ENCODE assay signal across 17 cellular contexts in genomic region chr19:6249296-6249695, GRCh38. TPM values are rescaled to one million over a fixed set of nuclear protein-coding genes. Genes with fewer than 3 reads are reported as not detected.
DNase-seq lines count a peak whose midpoint lies in the region; ATAC-seq lines count a peak whose summit lies in the region.
"Had no signal": no experiment of that assay in that cellular context is flagged by ENCODE, and none has a peak within 500 bp of the region (broad histone marks: within the 10 kb centered on the region; RNA-seq: fewer than 3 reads in every experiment).

No MANE protein-coding gene starts in this region.

- no peaks in the 10 kb centered on the region for H3K79me1 ChIP-seq in trophoblast cell (ENCODE audit: low read length)

- H2AK5ac ChIP-seq in trophoblast cell (ENCODE audit: low read length) = no peak overlapping the region

- H3K79me2 ChIP-seq in trophoblast cell (ENCODE audit: control insufficient read depth, insufficient read depth, low read length, poor library complexity) = peaks cover 8% of the 10 kb centered on the region

- DNase-seq in SJSA1 (ENCODE audit: low read depth in 1 of 2, low spot score in 2 of 2) (peak in 1 of 2 experiments; percentile 25), head of caudate nucleus (peak in 29 of 42 donors; percentile 39 to 80 (median 61)), trophoblast cell (no peak), NCI-H2107 (lab: John Stamatoyannopoulos, UW) (no peak), NCI-H510A (lab: John Stamatoyannopoulos, UW) (no peak)
- DNase-seq: activated CD4-positive, alpha-beta T cell treated with anti-CD3 and anti-CD28 coated beads for 36 hours; activated naive CD8-positive, alpha-beta T cell treated with anti-CD3 and anti-CD28 coated beads, Interleukin-2, amount 10 ng/mL, durations not matched to agents 7 days and 5 days; colonic mucosa; esophagus squamous epithelium; mammary epithelial cell; NCI-H526 treated with DMSO at 0.1 percent for 48 hours; small intestine had no signal

- H4K8ac ChIP-seq in trophoblast cell (ENCODE audit: low read depth, low read length) = no peak overlapping the region

- H3K18ac ChIP-seq in trophoblast cell (ENCODE audit: low read length) = peak overlapping the region; percentile 64

- H3K4ac ChIP-seq in trophoblast cell (ENCODE audit: low read depth, low read length) = peak overlapping the region; percentile 15

- no peak overlapping the region for H2AFZ ChIP-seq in trophoblast cell (ENCODE audit: insufficient read depth, low read length, poor library complexity)

- H3K23ac ChIP-seq in trophoblast cell (ENCODE audit: low read length) = no peak overlapping the region

- intact Hi-C loops in head of caudate nucleus (cut with DNase I) = no loop called here

- no CpG with 5 or more reads among the region's 9 CpGs for WGBS in trophoblast cell (ENCODE audit: extremely low coverage, insufficient coverage, insufficient read length)

- no peak overlapping the region for H3K14ac ChIP-seq in trophoblast cell (ENCODE audit: low read length)

- peak overlapping the region; percentile 23 to 64 (median 54); a peak in 18 of 22 replicates for H3K9ac ChIP-seq in BLaER1 treated with 17β-estradiol and CSF1 and Interleukin-3, amounts not matched to agents 10 nM and 100 nM
- H3K9ac ChIP-seq in trophoblast cell (ENCODE audit: low read length) = no peak overlapping the region

- H3K4me2 ChIP-seq in BLaER1 treated with 17β-estradiol and CSF1 and Interleukin-3, amounts not matched to agents 10 nM and 100 nM = peak overlapping the region; percentile 79 to 96 (median 89)
- no peak overlapping the region for H3K4me2 ChIP-seq in trophoblast cell (ENCODE audit: low read length)

- peaks cover 56 to 98% (median 88%) of the 10 kb centered on the region in 10 experiments for H3K4me1 ChIP-seq in BLaER1 treated with 17β-estradiol and CSF1 and Interleukin-3, amounts not matched to agents 10 nM and 100 nM
- H3K4me1 ChIP-seq in SJSA1 (replicated peaks) (peaks cover 30% of the 10 kb centered on the region), trophoblast cell (ENCODE audit: control insufficient read depth in 1 of 2, insufficient read depth in 2 of 2, low read length in 2 of 2) (peaks cover 0 to 2% of the 10 kb centered on the region in 2 experiments)
- H3K4me1 ChIP-seq: colonic mucosa had no signal

- no peaks in the 10 kb centered on the region for H3K27me3 ChIP-seq in BLaER1 treated with 17β-estradiol and CSF1 and Interleukin-3, amounts not matched to agents 10 nM and 100 nM
- no peaks in the 10 kb centered on the region for H3K27me3 ChIP-seq in SJSA1 (replicated peaks)
- no peaks in the 10 kb centered on the region for H3K27me3 ChIP-seq in trophoblast cell (ENCODE audit: insufficient read depth, low read length)
- H3K27me3 ChIP-seq: colonic mucosa, esophagus squamous epithelium, neutrophil had no signal

- H3K27ac ChIP-seq in BLaER1 treated with 17β-estradiol and CSF1 and Interleukin-3, amounts not matched to agents 10 nM and 100 nM = peak overlapping the region; percentile 31 to 81 (median 74); a peak in 20 of 22 replicates
- H3K27ac ChIP-seq in SJSA1 (peak overlapping the region; percentile 16), trophoblast cell (ENCODE audit: low read depth, low read length) (no peak overlapping the region)
- H3K27ac ChIP-seq: colonic mucosa had no signal

- H4K12ac ChIP-seq in trophoblast cell (ENCODE audit: low read depth, low read length) = no peak overlapping the region

- peak overlapping the region in 6 of 10 experiments; percentile 10 to 32 (median 16); a peak in 3 of 20 replicates for H3K4me3 ChIP-seq in BLaER1 treated with 17β-estradiol and CSF1 and Interleukin-3, amounts not matched to agents 10 nM and 100 nM
- H3K4me3 ChIP-seq in SJSA1 (no peak overlapping the region), trophoblast cell (ENCODE audit: low read depth, low read length) (no peak overlapping the region)
- H3K4me3 ChIP-seq: colonic mucosa, esophagus squamous epithelium had no signal

- no peak overlapping the region for H2BK5ac ChIP-seq in trophoblast cell (ENCODE audit: low read depth, low read length, poor library complexity)

- ATAC-seq in GM18867 (IDR thresholded peaks at IDR 0.05; ENCODE audit: unreplicated experiment) = no peak
- ATAC-seq in GM21786 (IDR thresholded peaks at IDR 0.05; ENCODE audit: unreplicated experiment) = no peak
- ATAC-seq: Panc1 had no signal

- peaks cover 10 to 67% (median 47%) of the 10 kb centered on the region in 11 experiments; a peak in 21 of 22 replicates for H3K36me3 ChIP-seq in BLaER1 treated with 17β-estradiol and CSF1 and Interleukin-3, amounts not matched to agents 10 nM and 100 nM
- H3K36me3 ChIP-seq in SJSA1 (peaks cover 23% of the 10 kb centered on the region), trophoblast cell (ENCODE audit: control insufficient read depth in 1 of 2, insufficient read depth in 2 of 2, low read length in 2 of 2) (peaks cover 16 to 24% of the 10 kb centered on the region in 2 experiments)
- H3K36me3 ChIP-seq: colonic mucosa, neutrophil had no signal

- no peak overlapping the region for H2BK120ac ChIP-seq in trophoblast cell (ENCODE audit: insufficient read depth, low read length, poor library complexity)

- H4K20me1 ChIP-seq in BLaER1 treated with 17β-estradiol and CSF1 and Interleukin-3, amounts not matched to agents 10 nM and 100 nM = peaks cover 4 to 100% (median 62%) of the 10 kb centered on the region in 11 experiments; a peak in 17 of 22 replicates

- H4K91ac ChIP-seq in trophoblast cell (ENCODE audit: low read depth, low read length) = no peak overlapping the region

- H2BK12ac ChIP-seq in trophoblast cell (ENCODE audit: low read length) = no peak overlapping the region

- H3K9me3 ChIP-seq in BLaER1 treated with 17β-estradiol and CSF1 and Interleukin-3, amounts not matched to agents 10 nM and 100 nM (replicated peaks in 1 of 11) = peaks cover 18 to 46% (median 35%) of the 10 kb centered on the region in 11 experiments
- H3K9me3 ChIP-seq in SJSA1 (replicated peaks) (no peaks in the 10 kb centered on the region), trophoblast cell (ENCODE audit: insufficient read depth, low read depth, low read length) (peaks cover 3% of the 10 kb centered on the region)
- H3K9me3 ChIP-seq: colonic mucosa, esophagus squamous epithelium, neutrophil had no signal

RNA-seq across cellular contexts. Expression of gene MLLT1, which starts 30.5 kb away (rescaled TPM):
- 9.1 and 13.4 TPM in 2 replicates for total RNA-seq in SJSA1 (2014; rRNA removed; shearing (Covaris generic))
- 225 and 236 TPM in 2 replicates for polyA plus RNA-seq in trophoblast cell (2013)

Comparison
In these comparisons a context has a peak if more than half of its experiments do, and no peak if none do; other contexts are left out.
1. H3K4me3 ChIP-seq: peak in BLaER1 treated with 17β-estradiol and CSF1 and Interleukin-3, amounts not matched to agents 10 nM and 100 nM (6 of 10); none in SJSA1 (single experiment) and trophoblast cell (single experiment).
2. DNase-seq: peak in head of caudate nucleus (29 of 42); none in trophoblast cell (0 of 2), NCI-H2107 (single experiment) and NCI-H510A (single experiment).